ENCODE assay signal across 9 cellular contexts in the genomic region with DNA sequence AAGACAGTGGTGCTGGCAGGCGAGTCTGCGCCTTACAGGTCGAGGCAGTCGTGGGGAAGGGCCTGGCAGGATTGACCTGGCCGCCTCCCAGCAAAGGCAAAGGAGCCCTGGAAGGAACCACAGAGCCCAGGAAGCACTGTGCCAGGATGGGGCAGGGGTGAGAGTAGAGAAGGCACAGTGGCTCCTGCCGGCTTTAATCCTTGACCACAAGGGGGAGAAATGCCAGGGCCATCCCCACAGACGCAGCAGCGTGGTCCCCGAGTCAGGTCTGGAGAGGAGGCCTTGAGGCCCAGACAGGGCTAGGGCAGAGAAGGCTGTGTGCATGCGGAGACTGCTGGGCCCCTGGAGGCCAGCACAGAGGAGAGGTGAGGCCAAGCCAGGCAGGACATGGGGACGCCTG. TPM values are rescaled to one million over a fixed set of nuclear protein-coding genes. Genes with fewer than 3 reads are reported as not detected.
DNase-seq lines count a peak whose midpoint lies in the region; ATAC-seq and TF ChIP-seq lines count a peak whose summit lies in the region.
"Had no signal": no experiment of that assay in that cellular context is flagged by ENCODE, and none has a peak within 500 bp of the region (broad histone marks: within the 10 kb centered on the region; RNA-seq: fewer than 3 reads in every experiment).

No MANE protein-coding gene starts in this region.

- H2AFZ ChIP-seq in GM23248 (no peak overlapping the region), neuronal stem cell (ENCODE audit: low read length) (peak overlapping the region; percentile 72)

- peak overlapping the region; percentile 66 for H2BK15ac ChIP-seq in neuronal stem cell (ENCODE audit: low read length)

- peak overlapping the region; percentile 81 for H3K4ac ChIP-seq in neuronal stem cell (ENCODE audit: low read length)

- H3K4me3 ChIP-seq in GM23248: no peak overlapping the region
- no peak overlapping the region for H3K4me3 ChIP-seq in Panc1 (ENCODE audit: low read depth in 2 of 2, low read length in 2 of 2)
- H3K4me3 ChIP-seq in epithelial cell of esophagus (ENCODE audit: low read length): no peak overlapping the region
- no peak overlapping the region for H3K4me3 ChIP-seq in neuronal stem cell (ENCODE audit: low read length in 2 of 2)
- H3K4me3 ChIP-seq in ovary: no peak overlapping the region
- H3K4me3 ChIP-seq in testis: no peak overlapping the region
- H3K4me3 ChIP-seq: SJCRH30 had no signal

- peak; percentile 68; the same call in 1 of the 2 replicates for TF ChIP-seq CTCF in Panc1 (IDR thresholded peaks at IDR 0.05)
- peak; percentile 28 for TF ChIP-seq CTCF in epithelial cell of esophagus (IDR thresholded peaks at IDR 0.05; ENCODE audit: insufficient read depth, low read depth, low read length, missing control alignments)
- no peak for TF ChIP-seq CTCF in ovary (IDR thresholded peaks at IDR 0.05)
- TF ChIP-seq CTCF in testis (IDR thresholded peaks at IDR 0.05): peak in 1 of 3 experiments; percentile 8

- CTCF ChIA-PET in Panc1 (lab: Charles Lee): interaction anchor here (0.9 to 1.1 kb wide), 2 partner anchors 10 to 17 kb away, joined by 3 read pairs; partner anchors contain the start of gene ALDH3B1

- H3K14ac ChIP-seq in neuronal stem cell (ENCODE audit: low read length): peak overlapping the region; percentile 79

- H4K91ac ChIP-seq in neuronal stem cell (ENCODE audit: low read depth, low read length, poor library complexity): no peak overlapping the region

- no TSS peak for BruUV-seq in Panc1 (replicated peaks; lab: Mats Ljungman, UMichigan)

- peaks cover 2% of the 10 kb centered on the region for H3K79me1 ChIP-seq in neuronal stem cell (ENCODE audit: low read depth, low read length)

- WGBS in GM23248 (ENCODE audit: low coverage in 1 of 2, low lambda C conversion rate in 2 of 2, missing lambda C conversion rate in 2 of 2), 2 experiments: 60 to 74% methylated on average over 10 to 11 of the region's 11 CpGs
- no CpG with 5 or more reads among the region's 11 CpGs for WGBS in neuronal stem cell (ENCODE audit: extremely low coverage in 2 of 2, insufficient read length in 2 of 2, insufficient replicate concordance in 1 of 2), 2 donors
- WGBS in ovary, 3 donors: 47 to 57% (median 47%) methylated on average over 10 to 11 of the region's 11 CpGs
- WGBS in testis, 2 donors: 52 to 55% methylated on average over 8 to 11 of the region's 11 CpGs

- H3K27me3 ChIP-seq in GM23248 (replicated peaks; ENCODE audit: insufficient read depth) (no peaks in the 10 kb centered on the region), Panc1 (ENCODE audit: control insufficient read depth, insufficient read depth, low read length) (no peaks in the 10 kb centered on the region), neuronal stem cell (ENCODE audit: control insufficient read depth in 3 of 3, insufficient read depth in 3 of 3, low read depth in 1 of 3, low read length in 3 of 3) (no peaks in the 10 kb centered on the region), ovary (no peaks in the 10 kb centered on the region), testis (no peaks in the 10 kb centered on the region)
- H3K27me3 ChIP-seq: SJCRH30 had no signal

- H3K36me3 ChIP-seq in GM23248 (ENCODE audit: low read depth) (no peaks in the 10 kb centered on the region; the same call in 1 of the 2 replicates), Panc1 (ENCODE audit: control insufficient read depth, insufficient read depth, low read length) (no peaks in the 10 kb centered on the region), neuronal stem cell (replicated peaks in 1 of 2; ENCODE audit: control insufficient read depth in 2 of 2, insufficient read depth in 2 of 2, low read length in 2 of 2) (peaks cover 0 to 9% of the 10 kb centered on the region in 2 donors), ovary (no peaks in the 10 kb centered on the region), testis (ENCODE audit: low read depth, missing control alignments) (no peaks in the 10 kb centered on the region)
- H3K36me3 ChIP-seq: SJCRH30 had no signal

- no peaks in the 10 kb centered on the region for H3K79me2 ChIP-seq in GM23248 (ENCODE audit: insufficient read depth)

- H3K9me3 ChIP-seq in GM23248 (ENCODE audit: low read depth) (no peaks in the 10 kb centered on the region), Panc1 (ENCODE audit: control insufficient read depth, insufficient read depth, low read depth, low read length) (no peaks in the 10 kb centered on the region), neuronal stem cell (replicated peaks in 1 of 2; ENCODE audit: control insufficient read depth in 2 of 2, insufficient read depth in 1 of 2, low read depth in 1 of 2, low read length in 2 of 2) (peaks cover 1 to 10% of the 10 kb centered on the region in 2 donors), ovary (peaks cover 0 to 5% of the 10 kb centered on the region in 2 donors), testis (no peaks in the 10 kb centered on the region)
- H3K9me3 ChIP-seq: SJCRH30 had no signal

- H3K4me1 ChIP-seq in GM23248 (ENCODE audit: insufficient read depth): 0 out of 2 replicates have a peak, but pooled peaks cover 4% of the 10 kb centered on the region
- peaks cover 37% of the 10 kb centered on the region for H3K4me1 ChIP-seq in Panc1 (ENCODE audit: control insufficient read depth, insufficient read depth, low read length)
- peaks cover 12 to 28% of the 10 kb centered on the region in 2 donors for H3K4me1 ChIP-seq in neuronal stem cell (ENCODE audit: control insufficient read depth in 2 of 2, insufficient read depth in 1 of 2, low read depth in 1 of 2, low read length in 2 of 2)
- no peaks in the 10 kb centered on the region for H3K4me1 ChIP-seq in ovary (ENCODE audit: insufficient read depth)
- peaks cover 16% of the 10 kb centered on the region for H3K4me1 ChIP-seq in testis

- H3K4me2 ChIP-seq in GM23248 (ENCODE audit: unreplicated experiment) (no peak overlapping the region), neuronal stem cell (ENCODE audit: insufficient read depth, low read length, poor library complexity, severe bottlenecking) (no peak overlapping the region)

- in situ Hi-C loops in GM23248 (cut with MboI): no loop called here
- in situ Hi-C loops in Panc1 (cut with HindIII; ENCODE audit: low pct_unique_long_range_greater_than_20kb, low sequenced_read_pairs): no loop called here

- no peaks in the 10 kb centered on the region for H3K9me2 ChIP-seq in GM23248 (ENCODE audit: insufficient read depth)

- H2BK5ac ChIP-seq in neuronal stem cell (ENCODE audit: low read length): no peak overlapping the region

- ATAC-seq in Panc1: peak; percentile 79

- peak overlapping the region; percentile 90 for H3K18ac ChIP-seq in neuronal stem cell (ENCODE audit: low read length)

- H2AK5ac ChIP-seq in neuronal stem cell (ENCODE audit: low read depth, low read length): peak overlapping the region; percentile 47

- no peak overlapping the region for H2BK120ac ChIP-seq in neuronal stem cell (ENCODE audit: low read depth, low read length)

- no peak overlapping the region for H3K23ac ChIP-seq in neuronal stem cell (ENCODE audit: low read depth, low read length, poor library complexity)

- no peak for TF ChIP-seq EP300 in ovary (IDR thresholded peaks at IDR 0.05)

- H2BK12ac ChIP-seq in neuronal stem cell (ENCODE audit: low read length): peak overlapping the region; percentile 69

- peaks cover 4% of the 10 kb centered on the region; the same call in 1 of the 2 replicates for H3F3A ChIP-seq in GM23248 (ENCODE audit: insufficient read depth)

- DNase-seq in GM23248 (peak; percentile 46), Panc1 (ENCODE audit: low read depth, low spot score) (no peak), epithelial cell of esophagus (ENCODE audit: low read depth) (no peak), neuronal stem cell (ENCODE audit: low spot score) (no peak), NCI-H748 (lab: John Stamatoyannopoulos, UW; ENCODE audit: unreplicated experiment) (no peak), HPDE6-E6E7 (ENCODE audit: extremely low spot score) (no peak), ovary (no peak), testis (no peak)

- no peaks in the 10 kb centered on the region for H4K20me1 ChIP-seq in GM23248 (ENCODE audit: insufficient read depth)

- no peak overlapping the region for H3K27ac ChIP-seq in GM23248
- peak overlapping the region; percentile 72 for H3K27ac ChIP-seq in Panc1 (ENCODE audit: low read length)
- peak overlapping the region; percentile 27 for H3K27ac ChIP-seq in neuronal stem cell (replicated peaks; ENCODE audit: low read length)
- no peak overlapping the region for H3K27ac ChIP-seq in ovary
- H3K27ac ChIP-seq in testis: no peak overlapping the region
- H3K27ac ChIP-seq: SJCRH30 had no signal

- H4K8ac ChIP-seq in neuronal stem cell (ENCODE audit: low read depth, low read length): peak overlapping the region; percentile 59

- TF ChIP-seq POLR2A in ovary (IDR thresholded peaks at IDR 0.05) (no peak), testis (IDR thresholded peaks at IDR 0.05) (no peak)

- intact Hi-C loops in Panc1 (cut with micrococcal nuclease; ENCODE audit: unreplicated experiment) (no loop called here), ovary (cut with DNase I) (loop anchor here in 1 of 4 donors (10.0 kb wide), 1 partner anchor 434 kb away; no protein-coding TSS in a partner anchor), testis (cut with DNase I; ENCODE audit: low total_unique reads) (no loop called here)

- POLR2A ChIA-PET in Panc1 (lab: Charles Lee): interaction anchor here (0.7 kb wide), 1 partner anchor 10 kb away, joined by 4 read pairs; the partner anchor contains the start of gene NDUFS8

- H3K9ac ChIP-seq in GM23248 (no peak overlapping the region), neuronal stem cell (ENCODE audit: low read depth, low read length, poor library complexity) (peak overlapping the region; percentile 80)

RNA-seq across cellular contexts. Expression of gene NDUFS8, which starts 9.9 kb away (rescaled TPM):
- total RNA-seq in GM23248 (2014; rRNA removed; shearing (Covaris generic)): 114 and 117 TPM in 2 replicates
- polyA plus RNA-seq in GM23248 (2016; fragmentation: Nextera tagmentation; extraction: Ambion mirVana) (219 and 230 TPM in 2 replicates), ovary (10 to 100 TPM; 15.3 to 80.1 TPM), testis (ENCODE audit: insufficient read depth, low read depth, low replicate concordance) (149 TPM)
- total RNA-seq in Panc1 (2021; ENCODE audit: unreplicated experiment) (289 TPM), ovary (100 to 1,000 TPM in 5 of 7 donors, 10 to 100 TPM in 2; 95.6 to 163 (median 107) TPM), testis (100 to 1,000 TPM; 184 to 196 TPM)
- 558 TPM for polyA plus RNA-seq in Panc1 (2012; ENCODE audit: insufficient read length)
- polyA plus RNA-seq in neuronal stem cell (2013, experiment 1 of 2): 144 TPM
- 148 TPM for polyA plus RNA-seq in neuronal stem cell (2013, experiment 2 of 2)

RNA-seq across cellular contexts. Expression of gene ALDH3B1, which starts 10.4 kb away (rescaled TPM):
- 63.9 and 70.7 TPM in 2 replicates for total RNA-seq in GM23248 (2014; rRNA removed; shearing (Covaris generic))
- polyA plus RNA-seq in GM23248 (2016; fragmentation: Nextera tagmentation; extraction: Ambion mirVana) (42.7 and 43.4 TPM in 2 replicates), ovary (1 to 10 TPM; 3.9 to 4.7 TPM), testis (ENCODE audit: insufficient read depth, low read depth, low replicate concordance) (8.1 TPM)
- total RNA-seq in Panc1 (2021; ENCODE audit: unreplicated experiment) (18.3 TPM), ovary (10 to 100 TPM in 3 of 7 donors, 1 to 10 TPM in 4; 1.8 to 65.3 (median 8.9) TPM), testis (1 to 10 TPM; 4.4 to 5.3 TPM)
- 25.3 TPM for polyA plus RNA-seq in Panc1 (2012; ENCODE audit: insufficient read length)
- polyA plus RNA-seq in neuronal stem cell (2013, experiment 1 of 2): 0.25 TPM
- polyA plus RNA-seq in neuronal stem cell (2013, experiment 2 of 2): 0.22 TPM

RNA-seq across cellular contexts. Expression of gene UNC93B1, which starts 16.7 kb away (rescaled TPM):
- 37.7 and 41.1 TPM in 2 replicates for total RNA-seq in GM23248 (2014; rRNA removed; shearing (Covaris generic))
- polyA plus RNA-seq in GM23248 (2016; fragmentation: Nextera tagmentation; extraction: Ambion mirVana): 20.9 and 24.6 TPM in 2 replicates
- 54.1 TPM for total RNA-seq in Panc1 (2021; ENCODE audit: unreplicated experiment)
- 74.9 TPM for polyA plus RNA-seq in Panc1 (2012; ENCODE audit: insufficient read length)
- polyA plus RNA-seq in neuronal stem cell (2013, experiment 1 of 2): 4.9 TPM
- 4.6 TPM for polyA plus RNA-seq in neuronal stem cell (2013, experiment 2 of 2)
- 10 to 100 TPM in 6 of 7 donors, 1 to 10 TPM in 1; 9.0 to 39.6 (median 14.2) TPM for total RNA-seq in ovary
- 10 to 100 TPM in 1 of 2 donors, 1 to 10 TPM in 1; 9.6 to 11.1 TPM for polyA plus RNA-seq in ovary
- total RNA-seq in testis: 10 to 100 TPM in 1 of 2 donors, 1 to 10 TPM in 1; 5.3 to 12.3 TPM
- 7.9 TPM for polyA plus RNA-seq in testis (ENCODE audit: insufficient read depth, low read depth, low replicate concordance)
- total RNA-seq: SJCRH30 had no signal

RNA-seq across cellular contexts. Expression of gene TCIRG1, which starts 18.2 kb away (rescaled TPM):
- total RNA-seq in GM23248 (2014; rRNA removed; shearing (Covaris generic)): 118 and 146 TPM in 2 replicates
- polyA plus RNA-seq in GM23248 (2016; fragmentation: Nextera tagmentation; extraction: Ambion mirVana): 65.8 and 75.9 TPM in 2 replicates
- 158 TPM for total RNA-seq in Panc1 (2021; ENCODE audit: unreplicated experiment)
- polyA plus RNA-seq in Panc1 (2012; ENCODE audit: insufficient read length): 192 TPM
- 5.7 TPM for polyA plus RNA-seq in neuronal stem cell (2013, experiment 1 of 2)
- 4.8 TPM for polyA plus RNA-seq in neuronal stem cell (2013, experiment 2 of 2)
- 100 to 1,000 TPM in 2 of 7 donors, 10 to 100 TPM in 5; 55.8 to 109 (median 78.6) TPM for total RNA-seq in ovary
- polyA plus RNA-seq in ovary: 10 to 100 TPM in 1 of 2 donors, 1 to 10 TPM in 1; 2.2 to 77.4 TPM
- 10 to 100 TPM; 52.8 to 53.6 TPM for total RNA-seq in testis
- polyA plus RNA-seq in testis (ENCODE audit: insufficient read depth, low read depth, low replicate concordance): 22.2 TPM

Comparison
In these comparisons a context has a peak if more than half of its experiments do, and no peak if none do; other contexts are left out.
1. H3K27ac ChIP-seq: peak in Panc1 (single experiment) and neuronal stem cell (single experiment); none in GM23248 (single experiment), ovary (0 of 2) and testis (0 of 2).
2. CTCF ChIP-seq: peak in Panc1 (single experiment) and epithelial cell of esophagus (single experiment); none in ovary (0 of 3).